In genomic region chr12:103379670-103380069, GRCh38 we compare ENCODE assay signal across 20 cellular contexts.
DNase-seq lines count a peak whose midpoint lies in the region; ATAC-seq and TF ChIP-seq lines count a peak whose summit lies in the region.
"Had no signal": no experiment of that assay in that cellular context is flagged by ENCODE, and none has a peak within 500 bp of the region (broad histone marks: within the 10 kb centered on the region; RNA-seq: fewer than 3 reads in every experiment).

No MANE protein-coding gene starts in this region.

- H3K4me1 ChIP-seq in BE2C (peaks cover 24% of the 10 kb centered on the region), colonic mucosa (no peaks in the 10 kb centered on the region)
- H3K4me1 ChIP-seq: BLaER1, Caco-2 had no signal

- ATAC-seq in SK-N-SH treated with all-trans-retinoic acid at 6 μM for 48 hours (no peak), esophagus mucosa (no peak), HG02970 (IDR thresholded peaks at IDR 0.05; ENCODE audit: low FRiP score, unreplicated experiment) (no peak)
- ATAC-seq in stimulated activated naive B cell treated with anti-CD40 and anti-IgM and Interleukin-4, amounts not matched to agents 10 μg/mL and 1 μg/mL and 100 μg/mL, for 72 hours (replicated peaks): no peak
- ATAC-seq: CD8-positive, alpha-beta T cell; GM12878 had no signal

- DNase-seq in BE2C: peak; percentile 38
- DNase-seq in D341Med (ENCODE audit: low spot score): peak; percentile 55
- DNase-seq in NCI-H82 treated with DMSO at 0.1 percent for 48 hours (lab: John Stamatoyannopoulos, UW; ENCODE audit: unreplicated experiment): peak; percentile 84
- DNase-seq in colonic mucosa: no peak
- no peak for DNase-seq in stimulated activated naive B cell treated with anti-CD40 and anti-IgM and Interleukin-4, amounts not matched to agents 10 μg/mL and 1 μg/mL and 100 μg/mL, for 72 hours
- DNase-seq: Caco-2; CD4-positive, CD25-positive, alpha-beta regulatory T cell; CD8-positive, alpha-beta T cell; DMS153; DND-41; GDM1; GM23248; H7; HCEC 1CT had no signal

- no peaks in the 10 kb centered on the region for H3K9me3 Mint-ChIP-seq in stimulated activated naive B cell treated with anti-CD40 and anti-IgM and Interleukin-4, amounts not matched to agents 10 μg/mL and 1 μg/mL and 100 μg/mL, for 72 hours
- H3K9me3 Mint-ChIP-seq: CD8-positive, alpha-beta T cell had no signal

- TF ChIP-seq CTCF in BE2C (IDR thresholded peaks at IDR 0.05; ENCODE audit: low read depth, low read length): no peak
- no peak for TF ChIP-seq CTCF in colonic mucosa (IDR thresholded peaks at IDR 0.05)

- H3K4me1 Mint-ChIP-seq in stimulated activated naive B cell treated with anti-CD40 and anti-IgM and Interleukin-4, amounts not matched to agents 10 μg/mL and 1 μg/mL and 100 μg/mL, for 72 hours: peaks cover 6 to 14% of the 10 kb centered on the region in 2 donors

- intact Hi-C loops in colonic mucosa (cut with DNase I): no loop called here

- H3K9ac ChIP-seq in colonic mucosa (ENCODE audit: low read depth in 2 of 2, low read length in 2 of 2): no peak overlapping the region
- H3K9ac ChIP-seq: BLaER1, GM23248 had no signal

- no peaks in the 10 kb centered on the region; the same call in 1 of the 2 replicates for H3K9me3 ChIP-seq in BE2C
- no peaks in the 10 kb centered on the region for H3K9me3 ChIP-seq in colonic mucosa
- H3K9me3 ChIP-seq: BLaER1, Caco-2 had no signal

- H3K4me3 Mint-ChIP-seq in stimulated activated naive B cell treated with anti-CD40 and anti-IgM and Interleukin-4, amounts not matched to agents 10 μg/mL and 1 μg/mL and 100 μg/mL, for 72 hours: no peak overlapping the region
- H3K4me3 Mint-ChIP-seq: CD4-positive, CD25-positive, alpha-beta regulatory T cell; CD8-positive, alpha-beta T cell had no signal

- H3K27me3 Mint-ChIP-seq in stimulated activated naive B cell treated with anti-CD40 and anti-IgM and Interleukin-4, amounts not matched to agents 10 μg/mL and 1 μg/mL and 100 μg/mL, for 72 hours: no peaks in the 10 kb centered on the region
- H3K27me3 Mint-ChIP-seq: CD4-positive, CD25-positive, alpha-beta regulatory T cell had no signal

- H3K27ac Mint-ChIP-seq in stimulated activated naive B cell treated with anti-CD40 and anti-IgM and Interleukin-4, amounts not matched to agents 10 μg/mL and 1 μg/mL and 100 μg/mL, for 72 hours: no peak overlapping the region
- H3K27ac Mint-ChIP-seq: CD4-positive, CD25-positive, alpha-beta regulatory T cell; CD8-positive, alpha-beta T cell had no signal

- H3K27ac ChIP-seq in colonic mucosa: no peak overlapping the region
- H3K27ac ChIP-seq: BLaER1, C4-2B, GM23248 had no signal

- H3K36me3 ChIP-seq in BE2C (no peaks in the 10 kb centered on the region), colonic mucosa (no peaks in the 10 kb centered on the region)
- H3K36me3 ChIP-seq: BLaER1 had no signal

- no peaks in the 10 kb centered on the region for H3K27me3 ChIP-seq in BE2C
- no peaks in the 10 kb centered on the region for H3K27me3 ChIP-seq in colonic mucosa
- H3K27me3 ChIP-seq: BLaER1 had no signal

- H3K4me3 ChIP-seq in BE2C (ENCODE audit: low read depth, low read length) (no peak overlapping the region), colonic mucosa (no peak overlapping the region)
- H3K4me3 ChIP-seq: BLaER1, GM12878, GM23248 had no signal

- H3K36me3 Mint-ChIP-seq in stimulated activated naive B cell treated with anti-CD40 and anti-IgM and Interleukin-4, amounts not matched to agents 10 μg/mL and 1 μg/mL and 100 μg/mL, for 72 hours: peaks cover 1 to 3% of the 10 kb centered on the region in 2 donors
- H3K36me3 Mint-ChIP-seq: CD8-positive, alpha-beta T cell had no signal

TF ChIP-seq in SK-N-SH treated with all-trans-retinoic acid at 6 μM for 48 hours, 23 proteins besides CTCF, POLR2A, EP300 and RAD21:
- peak; percentile 52; the same call in 1 of the 2 replicates for TF ChIP-seq ISL1 (CRISPR knock-in tag; IDR thresholded peaks at IDR 0.05)
- TF ChIP-seq ESRRG (CRISPR knock-in tag; IDR thresholded peaks at IDR 0.05): no peak
- 0 out of 2 replicates have a peak, but pooled peaks have one; percentile 62 for TF ChIP-seq TSHZ2 (CRISPR knock-in tag; IDR thresholded peaks at IDR 0.05)
- TF ChIP-seq TOX (CRISPR knock-in tag; IDR thresholded peaks at IDR 0.05; ENCODE audit: borderline replicate concordance): no peak
- TF ChIP-seq SNAI2 (CRISPR knock-in tag; IDR thresholded peaks at IDR 0.05): no peak
- TF ChIP-seq TCF4 (CRISPR knock-in tag; IDR thresholded peaks at IDR 0.05; ENCODE audit: borderline replicate concordance): peak; percentile 56; the same call in 1 of the 2 replicates
- no peak for TF ChIP-seq ZFP3 (CRISPR knock-in tag; IDR thresholded peaks at IDR 0.05)

Comparison
In these comparisons a context has a peak if more than half of its experiments do, and no peak if none do; other contexts are left out.
1. DNase-seq: peak in BE2C (single experiment), D341Med (single experiment) and NCI-H82 treated with DMSO at 0.1 percent for 48 hours (single experiment); none in colonic mucosa (single experiment) and stimulated activated naive B cell treated with anti-CD40 and anti-IgM and Interleukin-4, amounts not matched to agents 10 μg/mL and 1 μg/mL and 100 μg/mL, for 72 hours (single experiment).